Comparison of ENCODE assay signal across 40 cellular contexts in the genomic region with DNA sequence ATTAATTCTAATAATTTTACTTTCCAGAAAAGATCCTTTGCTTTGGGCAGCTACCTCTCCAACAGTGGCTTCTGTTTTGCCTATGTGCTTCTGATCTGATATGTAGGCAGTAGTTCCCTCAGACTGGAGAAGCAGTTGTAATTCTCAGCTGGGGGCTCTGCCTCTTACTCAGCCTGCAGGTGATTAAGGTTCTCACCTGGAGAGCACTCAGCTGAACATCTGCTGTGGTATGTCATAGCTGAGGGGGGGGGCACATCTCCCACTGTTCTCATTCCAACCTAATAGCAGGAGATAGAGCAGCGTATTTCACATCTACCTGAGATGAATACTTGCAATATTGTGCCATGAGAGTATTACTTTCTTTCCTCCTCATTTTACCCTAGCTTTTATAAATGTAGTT.
"Had no signal": no experiment of that assay in that cellular context is flagged by ENCODE, and none has a peak within 500 bp of the region (broad histone marks: within the 10 kb centered on the region; RNA-seq: fewer than 3 reads in every experiment).

No MANE protein-coding gene starts in this region.

- H3K4me3 ChIP-seq: ascending aorta, cardiac muscle cell, MG63 had no signal

- H3K27me3 Mint-ChIP-seq: activated CD4-positive, alpha-beta memory T cell treated with anti-CD3 and anti-CD28 coated beads, Interleukin-2, amount 10 ng/mL, durations not matched to agents 7 days and 5 days; activated CD8-positive, alpha-beta memory T cell treated with anti-CD3 and anti-CD28 coated beads, Interleukin-2, amount 10 ng/mL, durations not matched to agents 7 days and 5 days; activated naive CD8-positive, alpha-beta T cell treated with anti-CD3 and anti-CD28 coated beads, Interleukin-2, amount 10 ng/mL, durations not matched to agents 7 days and 5 days; central memory CD8-positive, alpha-beta T cell had no signal

- H3K27me3 ChIP-seq: ascending aorta, MG63 had no signal

- ATAC-seq: activated CD8-positive, alpha-beta memory T cell treated with anti-CD3 and anti-CD28 coated beads, Interleukin-2, amount 10 ng/mL, durations not matched to agents 7 days and 5 days; PC-3; Right ventricle myocardium inferior had no signal

- H3K36me3 Mint-ChIP-seq: activated CD8-positive, alpha-beta memory T cell treated with anti-CD3 and anti-CD28 coated beads, Interleukin-2, amount 10 ng/mL, durations not matched to agents 7 days and 5 days; activated naive CD8-positive, alpha-beta T cell treated with anti-CD3 and anti-CD28 coated beads, Interleukin-2, amount 10 ng/mL, durations not matched to agents 7 days and 5 days had no signal

- H3K4me1 ChIP-seq: ascending aorta had no signal

- H3K9me3 ChIP-seq: ascending aorta, MG63 had no signal

- H3K4me1 Mint-ChIP-seq: activated CD4-positive, alpha-beta memory T cell treated with anti-CD3 and anti-CD28 coated beads, Interleukin-2, amount 10 ng/mL, durations not matched to agents 7 days and 5 days; activated CD8-positive, alpha-beta memory T cell treated with anti-CD3 and anti-CD28 coated beads, Interleukin-2, amount 10 ng/mL, durations not matched to agents 7 days and 5 days; activated naive CD8-positive, alpha-beta T cell treated with anti-CD3 and anti-CD28 coated beads, Interleukin-2, amount 10 ng/mL, durations not matched to agents 7 days and 5 days; central memory CD8-positive, alpha-beta T cell had no signal

- H3K4me3 Mint-ChIP-seq: activated CD4-positive, alpha-beta memory T cell treated with anti-CD3 and anti-CD28 coated beads, Interleukin-2, amount 10 ng/mL, durations not matched to agents 7 days and 5 days; activated CD8-positive, alpha-beta memory T cell treated with anti-CD3 and anti-CD28 coated beads, Interleukin-2, amount 10 ng/mL, durations not matched to agents 7 days and 5 days; activated naive CD8-positive, alpha-beta T cell treated with anti-CD3 and anti-CD28 coated beads, Interleukin-2, amount 10 ng/mL, durations not matched to agents 7 days and 5 days; central memory CD8-positive, alpha-beta T cell had no signal

- H3K27ac Mint-ChIP-seq: activated CD4-positive, alpha-beta memory T cell treated with anti-CD3 and anti-CD28 coated beads, Interleukin-2, amount 10 ng/mL, durations not matched to agents 7 days and 5 days; activated CD8-positive, alpha-beta memory T cell treated with anti-CD3 and anti-CD28 coated beads, Interleukin-2, amount 10 ng/mL, durations not matched to agents 7 days and 5 days; activated naive CD8-positive, alpha-beta T cell treated with anti-CD3 and anti-CD28 coated beads, Interleukin-2, amount 10 ng/mL, durations not matched to agents 7 days and 5 days had no signal

- DNase-seq: activated CD4-positive, alpha-beta memory T cell treated with anti-CD3 and anti-CD28 coated beads, Interleukin-2, amount 10 ng/mL, durations not matched to agents 7 days and 5 days; activated CD4-positive, alpha-beta T cell treated with anti-CD3 and anti-CD28 coated beads for 1 hour; activated CD4-positive, alpha-beta T cell treated with anti-CD3 and anti-CD28 coated beads for 48 hours; activated CD4-positive, CD25-positive, alpha-beta regulatory T cell; activated CD8-positive, alpha-beta memory T cell treated with anti-CD3 and anti-CD28 coated beads for 24 hours; activated CD8-positive, alpha-beta memory T cell treated with anti-CD3 and anti-CD28 coated beads, Interleukin-2, amount 10 ng/mL, durations not matched to agents 7 days and 5 days; activated CD8-positive, alpha-beta memory T cell treated with anti-CD3 and anti-CD28 coated beads, Interleukin-2, amount 50 U/mL, for 48 hours; activated effector memory CD4-positive, alpha-beta T cell treated with Interleukin-2 at 50 U/mL for 16 hours; activated naive CD4-positive, alpha-beta T cell treated with anti-CD3 and anti-CD28 coated beads, Interleukin-2, amount 50 U/mL, for 16 hours; activated naive CD8-positive, alpha-beta T cell treated with anti-CD3 and anti-CD28 coated beads, Interleukin-2, amount 10 ng/mL, durations not matched to agents 7 days and 5 days; activated T-cell treated with anti-CD3 and anti-CD28 coated beads, Interleukin-2, amount 50 U/mL, for 48 hours; amygdala; Kasumi-1; KG1; MG63; NCI-H1048; NCI-H1105 treated with DMSO at 0.1 percent for 48 hours; NCI-H1436; NCI-H1694; NCI-H1930; NCI-H2081 treated with DMSO at 0.1 percent for 48 hours; NCI-H2171; NCI-H2227 treated with DMSO at 0.1 percent for 48 hours; NCI-H446; NCI-H510A treated with DMSO at 0.1 percent for 48 hours; NCI-H526 treated with DMSO at 0.1 percent for 48 hours; NCI-H82; NK-92 treated with Interleukin-12 subunit alpha and Interleukin-12 subunit beta, amount 100 ng/mL, for 24 hours; PC-3; SIG-M5; SW 1271; T-helper 1 cell; T-helper 2 cell; T-helper 9 cell had no signal

- H3K36me3 ChIP-seq: ascending aorta, cardiac muscle cell, MG63 had no signal

- H3K27ac ChIP-seq: ascending aorta, cardiac muscle cell, RWPE1, VCaP had no signal
